In genomic region chr1:6614019-6614952, GRCh38 we compare ENCODE assay signal across 1 cellular context.
TF ChIP-seq lines count a peak whose summit lies in the region.

No MANE protein-coding gene starts in this region.

TF ChIP-seq in GM12878, 131 proteins besides CTCF, POLR2A, EP300 and RAD21:
- TF ChIP-seq ESRRA (IDR thresholded peaks at IDR 0.05; ENCODE audit: low read length) (no peak), HCFC1 (IDR thresholded peaks at IDR 0.05; ENCODE audit: low read length) (no peak), POLR2AphosphoS5 (IDR thresholded peaks at IDR 0.05; ENCODE audit: low read length) (no peak), ZBTB11 (CRISPR knock-in tag; IDR thresholded peaks at IDR 0.05) (no peak), SRF (IDR thresholded peaks at IDR 0.05; ENCODE audit: low read depth in 2 of 2, low read length in 2 of 2) (no peak), SIN3A (IDR thresholded peaks at IDR 0.05; ENCODE audit: low read depth, low read length) (no peak), EGR1 (IDR thresholded peaks at IDR 0.05; ENCODE audit: borderline replicate concordance in 1 of 2, low read depth in 2 of 2, low read length in 2 of 2) (peak in 1 of 2 experiments; percentile 85; a peak in 2 of 3 replicates)
